9 cellular contexts compared by ENCODE assay signal in genomic region chr10:108544500-108545120, GRCh38.
DNase-seq lines count a peak whose midpoint lies in the region; ATAC-seq and TF ChIP-seq lines count a peak whose summit lies in the region.
"Had no signal": no experiment of that assay in that cellular context is flagged by ENCODE, and none has a peak within 500 bp of the region (broad histone marks: within the 10 kb centered on the region; RNA-seq: fewer than 3 reads in every experiment).

No MANE protein-coding gene starts in this region.

- no peaks in the 10 kb centered on the region for H3K4me1 ChIP-seq in HAP-1
- H3K4me1 ChIP-seq in neural progenitor cell: no peaks in the 10 kb centered on the region

- no peak overlapping the region for H3K4me3 Mint-ChIP-seq in neural progenitor cell
- H3K4me3 Mint-ChIP-seq: naive thymus-derived CD8-positive, alpha-beta T cell had no signal

- no peak overlapping the region for H3K27ac ChIP-seq in neural progenitor cell

- intact Hi-C loops in Right ventricle myocardium inferior (cut with DNase I) (loop anchor here (10.0 kb wide), 1 partner anchor 1920 kb away; no protein-coding TSS in a partner anchor), cardiac septum (cut with DNase I) (no loop called here)

- no peaks in the 10 kb centered on the region for H3K36me3 Mint-ChIP-seq in neural progenitor cell
- H3K36me3 Mint-ChIP-seq: naive thymus-derived CD8-positive, alpha-beta T cell had no signal

- no peaks in the 10 kb centered on the region for H3K4me1 Mint-ChIP-seq in neural progenitor cell
- H3K4me1 Mint-ChIP-seq: naive thymus-derived CD8-positive, alpha-beta T cell had no signal

- no peak overlapping the region for H3K9ac ChIP-seq in neural progenitor cell

- no peak overlapping the region for H2AFZ ChIP-seq in neural progenitor cell (replicated peaks)

- no peaks in the 10 kb centered on the region for H3K27me3 ChIP-seq in HAP-1 (ENCODE audit: low read depth)
- H3K27me3 ChIP-seq in neural progenitor cell: no peaks in the 10 kb centered on the region

- no peaks in the 10 kb centered on the region for H3F3A ChIP-seq in neural progenitor cell (ENCODE audit: low read depth)

- DNase-seq in Right ventricle myocardium inferior (ENCODE audit: missing footprints): peak; percentile 77
- no peak for DNase-seq in cardiac septum (ENCODE audit: low spot score)
- peak; percentile 38 to 75 for DNase-seq in HAP-1 (ENCODE audit: low spot score in 2 of 2)
- peak; percentile 12 for DNase-seq in LHCN-M2 (ENCODE audit: low read depth)
- DNase-seq in SW480 (ENCODE audit: low spot score): peak; percentile 54
- DNase-seq in fibroblast of gingiva (ENCODE audit: low read depth): peak; percentile 24
- DNase-seq in neural progenitor cell (ENCODE audit: low spot score): peak; percentile 83
- no peak for DNase-seq in stimulated activated naive CD4-positive, alpha-beta T cell treated with Interleukin-2 at 50 U/mL for 16 hours (lab: John Stamatoyannopoulos, UW)

- peak; percentile 39 for ATAC-seq in Right ventricle myocardium inferior
- ATAC-seq: naive thymus-derived CD8-positive, alpha-beta T cell had no signal

- in situ Hi-C loops in HAP-1 (cut with MboI; ENCODE audit: low sequenced_read_pairs): no loop called here

- H3K27me3 Mint-ChIP-seq in neural progenitor cell (ENCODE audit: insufficient read depth, low read depth): no peaks in the 10 kb centered on the region
- H3K27me3 Mint-ChIP-seq: naive thymus-derived CD8-positive, alpha-beta T cell had no signal

- no peak overlapping the region for H3K4me2 ChIP-seq in neural progenitor cell

- no peaks in the 10 kb centered on the region for H3K79me2 ChIP-seq in neural progenitor cell (ENCODE audit: low read depth)

- no peak overlapping the region for H3K27ac Mint-ChIP-seq in neural progenitor cell
- H3K27ac Mint-ChIP-seq: naive thymus-derived CD8-positive, alpha-beta T cell had no signal

- H3K4me3 ChIP-seq in HAP-1 (no peak overlapping the region), neural progenitor cell (no peak overlapping the region)

- H4K20me1 ChIP-seq in neural progenitor cell (ENCODE audit: low read depth): no peaks in the 10 kb centered on the region

- H3K9me3 Mint-ChIP-seq in neural progenitor cell: no peaks in the 10 kb centered on the region

- peak; percentile 93 for TF ChIP-seq CTCF in neural progenitor cell (IDR thresholded peaks at IDR 0.05)

- H3K9me3 ChIP-seq in HAP-1 (no peaks in the 10 kb centered on the region), neural progenitor cell (ENCODE audit: low read depth) (no peaks in the 10 kb centered on the region)

- H3K36me3 ChIP-seq in HAP-1 (replicated peaks) (no peaks in the 10 kb centered on the region), neural progenitor cell (no peaks in the 10 kb centered on the region)

Comparison
In these comparisons a context has a peak if more than half of its experiments do, and no peak if none do; other contexts are left out.
1. DNase-seq: peak in Right ventricle myocardium inferior (single experiment), HAP-1 (2 of 2), LHCN-M2 (single experiment), SW480 (single experiment), fibroblast of gingiva (single experiment) and neural progenitor cell (single experiment); none in cardiac septum (single experiment) and stimulated activated naive CD4-positive, alpha-beta T cell treated with Interleukin-2 at 50 U/mL for 16 hours (single experiment).